ENCODE assay signal across 14 cellular contexts in genomic region chr9:133449760-133450159, GRCh38. TPM values are rescaled to one million over a fixed set of nuclear protein-coding genes. Genes with fewer than 3 reads are reported as not detected.
A peak's percentile ranks its signal among the peaks of the same experiment; 100 is the strongest.
DNase-seq lines count a peak whose midpoint lies in the region; ATAC-seq, FAIRE-seq and TF ChIP-seq lines count a peak whose summit lies in the region.
"Had no signal": no experiment of that assay in that cellular context is flagged by ENCODE, and none has a peak within 500 bp of the region (broad histone marks: within the 10 kb centered on the region; RNA-seq: fewer than 3 reads in every experiment).

No MANE protein-coding gene starts in this region.

- no peaks in the 10 kb centered on the region for H3K79me2 ChIP-seq in GM23248 (ENCODE audit: insufficient read depth)

- no peak overlapping the region for H3K27ac ChIP-seq in GM23248
- peak overlapping the region in 1 of 4 donors; percentile 33 for H3K27ac ChIP-seq in pancreas

- H3K9me3 ChIP-seq in GM23248 (ENCODE audit: low read depth) (no peaks in the 10 kb centered on the region), pancreas (no peaks in the 10 kb centered on the region)

- no peak for TF ChIP-seq CTCF in bronchial epithelial cell (IDR thresholded peaks at IDR 0.05; ENCODE audit: insufficient read depth, low read length, severe bottlenecking)
- TF ChIP-seq CTCF in pancreas (IDR thresholded peaks at IDR 0.05), result no peak

- H2AFZ ChIP-seq in GM23248, result no peak overlapping the region

- H3K9ac ChIP-seq in GM23248, result no peak overlapping the region

- FAIRE-seq in bronchial epithelial cell (lab: Jason Lieb, UNC) (no peak), pancreas (lab: Jason Lieb, UNC) (no peak)

- intact Hi-C loops in pancreas (cut with DNase I), result no loop called here

- no peak overlapping the region for H3K4me2 ChIP-seq in GM23248 (ENCODE audit: unreplicated experiment)

- H4K20me1 ChIP-seq in GM23248 (ENCODE audit: insufficient read depth), result no peaks in the 10 kb centered on the region

- ATAC-seq in pancreas, result peak; percentile 85 to 94 (median 90)
- no peak for ATAC-seq in HG03439 (IDR thresholded peaks at IDR 0.05; ENCODE audit: unreplicated experiment)
- no peak for ATAC-seq in GM21786 (IDR thresholded peaks at IDR 0.05; ENCODE audit: unreplicated experiment)
- ATAC-seq: activated CD4-positive, CD25-positive, alpha-beta regulatory T cell treated with anti-CD3 and anti-CD28 coated beads, Interleukin-2, amount 50 U/mL, for 24 hours; natural killer cell treated with Interleukin-12 subunit alpha and Interleukin-12 subunit beta and Interleukin-15 and Interleukin-18, amount 100 ng/mL, for 72 hours had no signal

- H3K4me3 ChIP-seq in GM23248 (no peak overlapping the region), bronchial epithelial cell (ENCODE audit: low read depth, low read length) (no peak overlapping the region), pancreas (no peak overlapping the region)

- H3K36me3 ChIP-seq in GM23248 (ENCODE audit: low read depth) (no peaks in the 10 kb centered on the region), bronchial epithelial cell (ENCODE audit: control insufficient read depth, insufficient read depth, low read length) (no peaks in the 10 kb centered on the region), pancreas (no peaks in the 10 kb centered on the region)

- no peaks in the 10 kb centered on the region for H3F3A ChIP-seq in GM23248 (ENCODE audit: insufficient read depth)

- DNase-seq in GM23248 (peak; percentile 22), NCI-H2171 treated with DMSO at 0.1 percent for 48 hours (lab: John Stamatoyannopoulos, UW) (peak; percentile 68), bronchial epithelial cell (ENCODE audit: low read depth) (peak; percentile 76), pancreas (peak in 5 of 6 donors; percentile 51 to 89 (median 74))
- no peak for DNase-seq in central memory CD4-positive, alpha-beta T cell
- DNase-seq: activated T-cell treated with anti-CD3 and anti-CD28 coated beads, Interleukin-2, amount 50 U/mL, for 1 hour; aorta; foreskin melanocyte; left cardiac atrium had no signal

- in situ Hi-C loops in GM23248 (cut with MboI), result no loop called here

- H3K27me3 ChIP-seq in GM23248 (replicated peaks; ENCODE audit: insufficient read depth) (no peaks in the 10 kb centered on the region), bronchial epithelial cell (ENCODE audit: control insufficient read depth, insufficient read depth, low read length) (peaks cover 2% of the 10 kb centered on the region), pancreas (no peaks in the 10 kb centered on the region)

- H3K4me1 ChIP-seq in GM23248 (ENCODE audit: insufficient read depth) (no peaks in the 10 kb centered on the region), pancreas (no peaks in the 10 kb centered on the region)

- WGBS in GM23248 (ENCODE audit: low coverage in 1 of 2, low lambda C conversion rate in 2 of 2, missing lambda C conversion rate in 2 of 2), 2 experiments, result 88 to 91% methylated on average over 12 of the region's 12 CpGs
- 77 to 83% methylated on average over 12 of the region's 12 CpGs for WGBS in pancreas, 2 donors

- no peaks in the 10 kb centered on the region for H3K9me2 ChIP-seq in GM23248 (ENCODE audit: insufficient read depth)

RNA-seq across cellular contexts. Expression of gene CACFD1, which starts 10.0 kb away (rescaled TPM):
- total RNA-seq in GM23248 (2014; rRNA removed; shearing (Covaris generic)), result 7.0 and 8.5 TPM in 2 replicates
- polyA plus RNA-seq in GM23248 (2016; fragmentation: Nextera tagmentation; extraction: Ambion mirVana) (4.7 and 5.1 TPM in 2 replicates), pancreas (10 to 100 TPM; 25.0 to 26.2 TPM)
- total RNA-seq in bronchial epithelial cell (5.5 and 9.2 TPM in 2 replicates), pancreas (10 to 100 TPM; 15.6 to 24.4 (median 17.2) TPM)

RNA-seq across cellular contexts. Expression of gene ADAMTS13, which starts 27.6 kb away (rescaled TPM):
- total RNA-seq in GM23248 (2014; rRNA removed; shearing (Covaris generic)), result 2.1 and 2.2 TPM in 2 replicates
- polyA plus RNA-seq in GM23248 (2016; fragmentation: Nextera tagmentation; extraction: Ambion mirVana) (0.86 and 1.4 TPM in 2 replicates), pancreas (10 to 100 TPM; 13.6 to 18.9 TPM)
- total RNA-seq in bronchial epithelial cell (0.53 and 1.0 TPM in 2 replicates), pancreas (1 to 10 TPM; 1.5 to 5.5 (median 2.9) TPM)
- polyA plus RNA-seq: CD4-positive, alpha-beta memory T cell had no signal

RNA-seq across cellular contexts. Expression of gene SLC2A6, which starts 29.1 kb away (rescaled TPM):
- total RNA-seq in GM23248 (2014; rRNA removed; shearing (Covaris generic)), result 10.1 and 12.0 TPM in 2 replicates
- polyA plus RNA-seq in GM23248 (2016; fragmentation: Nextera tagmentation; extraction: Ambion mirVana) (6.8 and 8.6 TPM in 2 replicates), pancreas (1 to 10 TPM; 5.9 to 6.7 TPM)
- total RNA-seq in bronchial epithelial cell (2.6 and 2.9 TPM in 2 replicates), pancreas (1 to 10 TPM; 1.1 to 6.3 (median 2.7) TPM)

RNA-seq across cellular contexts. Expression of gene REXO4, which starts 31.9 kb away (rescaled TPM):
- total RNA-seq in GM23248 (2014; rRNA removed; shearing (Covaris generic)), result 17.3 and 26.9 TPM in 2 replicates
- polyA plus RNA-seq in GM23248 (2016; fragmentation: Nextera tagmentation; extraction: Ambion mirVana), result 17.5 and 22.1 TPM in 2 replicates
- 13.7 and 15.5 TPM in 2 replicates for total RNA-seq in bronchial epithelial cell
- total RNA-seq in pancreas, result 10 to 100 TPM in 5 of 6 donors, 1 to 10 TPM in 1; 10.0 to 16.3 (median 12.5) TPM
- polyA plus RNA-seq in pancreas, result 10 to 100 TPM; 12.8 to 13.4 TPM

Comparison
In these comparisons a context has a peak if more than half of its experiments do, and no peak if none do; other contexts are left out.
1. ATAC-seq: peak in pancreas (4 of 4); none in HG03439 (single experiment) and GM21786 (single experiment).